Comparison of ENCODE assay signal across 1 cellular context in the genomic region with DNA sequence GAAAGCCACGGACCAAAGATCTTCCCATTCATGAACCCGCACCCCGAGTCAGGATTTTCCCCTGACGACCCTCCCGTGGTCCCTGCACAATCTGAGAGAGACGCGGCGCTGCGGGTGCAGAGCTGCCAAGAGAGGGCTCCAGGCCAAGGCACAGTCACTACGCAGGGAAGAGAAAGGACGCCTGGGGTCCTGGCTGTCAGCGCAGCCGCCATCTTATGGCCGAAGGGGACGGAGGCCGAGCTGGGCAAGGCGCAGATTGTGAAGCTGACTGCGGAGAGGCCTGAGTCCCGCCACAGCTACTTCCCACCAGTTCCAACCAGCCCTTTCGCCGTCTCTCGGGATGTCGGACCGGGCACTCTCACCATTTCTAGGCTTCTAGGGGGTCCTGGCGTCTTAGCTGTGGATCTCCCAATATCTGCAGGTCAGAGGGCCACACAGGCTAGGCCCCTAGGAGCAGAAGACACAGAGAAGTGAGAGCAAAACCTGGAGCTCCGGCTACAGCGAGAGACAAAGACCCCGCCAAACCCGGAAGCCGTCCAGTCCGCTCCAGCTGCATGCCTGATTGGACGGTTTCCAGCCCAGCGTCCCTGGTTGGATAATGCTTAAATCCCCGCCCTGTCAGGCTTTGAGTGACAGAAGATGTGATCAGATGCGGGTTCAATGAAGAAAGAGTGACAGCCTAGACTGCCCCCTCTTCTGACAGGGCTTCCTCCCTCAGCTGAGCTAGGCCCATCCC.
TF ChIP-seq lines count a peak whose summit lies in the region.

A gene (minus strand): TSS at position 515 of the 736 bp plus-strand sequence. CDS start 150 bp downstream, at position 365.

TF ChIP-seq in K562, 482 proteins besides CTCF, POLR2A, EP300 and RAD21 (continued from another document):
- TF ChIP-seq, protein P1, sequence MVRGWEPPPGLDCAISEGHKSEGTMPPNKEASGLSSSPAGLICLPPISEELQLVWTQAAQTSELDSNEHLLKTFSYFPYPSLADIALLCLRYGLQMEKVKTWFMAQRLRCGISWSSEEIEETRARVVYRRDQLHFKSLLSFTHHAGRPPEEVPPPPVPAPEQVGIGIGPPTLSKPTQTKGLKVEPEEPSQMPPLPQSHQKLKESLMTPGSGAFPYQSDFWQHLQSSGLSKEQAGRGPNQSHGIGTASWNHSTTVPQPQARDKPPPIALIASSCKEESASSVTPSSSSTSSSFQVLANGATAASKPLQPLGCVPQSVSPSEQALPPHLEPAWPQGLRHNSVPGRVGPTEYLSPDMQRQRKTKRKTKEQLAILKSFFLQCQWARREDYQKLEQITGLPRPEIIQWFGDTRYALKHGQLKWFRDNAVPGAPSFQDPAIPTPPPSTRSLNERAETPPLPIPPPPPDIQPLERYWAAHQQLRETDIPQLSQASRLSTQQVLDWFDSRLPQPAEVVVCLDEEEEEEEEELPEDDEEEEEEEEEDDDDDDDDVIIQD (CRISPR knock-in tag; IDR thresholded peaks at IDR 0.05), result no peak
- TF ChIP-seq ZNF77 (CRISPR knock-in tag; IDR thresholded peaks at IDR 0.05) (no peak), MAFG (tag; conservative IDR thresholded peaks at IDR 0.05) (no peak), SETDB1 (IDR thresholded peaks at IDR 0.05; ENCODE audit: low read length) (no peak)
- TF ChIP-seq, protein P2, sequence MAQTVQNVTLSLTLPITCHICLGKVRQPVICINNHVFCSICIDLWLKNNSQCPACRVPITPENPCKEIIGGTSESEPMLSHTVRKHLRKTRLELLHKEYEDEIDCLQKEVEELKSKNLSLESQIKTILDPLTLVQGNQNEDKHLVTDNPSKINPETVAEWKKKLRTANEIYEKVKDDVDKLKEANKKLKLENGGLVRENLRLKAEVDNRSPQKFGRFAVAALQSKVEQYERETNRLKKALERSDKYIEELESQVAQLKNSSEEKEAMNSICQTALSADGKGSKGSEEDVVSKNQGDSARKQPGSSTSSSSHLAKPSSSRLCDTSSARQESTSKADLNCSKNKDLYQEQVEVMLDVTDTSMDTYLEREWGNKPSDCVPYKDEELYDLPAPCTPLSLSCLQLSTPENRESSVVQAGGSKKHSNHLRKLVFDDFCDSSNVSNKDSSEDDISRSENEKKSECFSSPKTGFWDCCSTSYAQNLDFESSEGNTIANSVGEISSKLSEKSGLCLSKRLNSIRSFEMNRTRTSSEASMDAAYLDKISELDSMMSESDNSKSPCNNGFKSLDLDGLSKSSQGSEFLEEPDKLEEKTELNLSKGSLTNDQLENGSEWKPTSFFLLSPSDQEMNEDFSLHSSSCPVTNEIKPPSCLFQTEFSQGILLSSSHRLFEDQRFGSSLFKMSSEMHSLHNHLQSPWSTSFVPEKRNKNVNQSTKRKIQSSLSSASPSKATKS (CRISPR knock-in tag; IDR thresholded peaks at IDR 0.05), result no peak
TF ChIP-seq in K562: peak in this region for 78.
